Comparison of ENCODE assay signal across 2 cellular contexts in the genomic region with DNA sequence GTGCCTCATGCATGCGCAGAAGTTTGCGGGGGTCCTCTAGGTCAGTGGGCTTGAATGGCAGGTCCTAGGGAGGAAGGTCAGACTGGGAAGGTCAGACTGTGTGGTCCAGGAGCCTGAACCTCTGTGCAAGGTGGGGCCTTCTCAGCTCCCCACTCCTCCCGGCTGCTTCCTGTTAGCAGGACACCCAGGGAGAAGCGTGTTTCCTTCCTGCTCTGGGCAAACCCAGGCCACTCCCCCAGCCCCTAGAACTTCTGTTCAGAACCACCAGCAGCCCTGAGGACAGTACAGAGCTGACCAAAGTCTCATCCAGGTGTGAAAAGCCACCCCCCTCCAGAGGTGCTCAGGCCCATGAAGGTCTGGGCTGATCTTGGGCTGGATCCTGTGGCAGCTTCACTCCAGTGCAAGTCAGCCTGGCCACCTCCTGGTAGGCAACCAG.
TF ChIP-seq lines count a peak whose summit lies in the region.

No MANE protein-coding gene starts in this region.

TF ChIP-seq in HepG2, 621 proteins besides CTCF, POLR2A, EP300 and RAD21:
- no peak for TF ChIP-seq NBN (conservative IDR thresholded peaks at IDR 0.05)
- TF ChIP-seq, protein P1, sequence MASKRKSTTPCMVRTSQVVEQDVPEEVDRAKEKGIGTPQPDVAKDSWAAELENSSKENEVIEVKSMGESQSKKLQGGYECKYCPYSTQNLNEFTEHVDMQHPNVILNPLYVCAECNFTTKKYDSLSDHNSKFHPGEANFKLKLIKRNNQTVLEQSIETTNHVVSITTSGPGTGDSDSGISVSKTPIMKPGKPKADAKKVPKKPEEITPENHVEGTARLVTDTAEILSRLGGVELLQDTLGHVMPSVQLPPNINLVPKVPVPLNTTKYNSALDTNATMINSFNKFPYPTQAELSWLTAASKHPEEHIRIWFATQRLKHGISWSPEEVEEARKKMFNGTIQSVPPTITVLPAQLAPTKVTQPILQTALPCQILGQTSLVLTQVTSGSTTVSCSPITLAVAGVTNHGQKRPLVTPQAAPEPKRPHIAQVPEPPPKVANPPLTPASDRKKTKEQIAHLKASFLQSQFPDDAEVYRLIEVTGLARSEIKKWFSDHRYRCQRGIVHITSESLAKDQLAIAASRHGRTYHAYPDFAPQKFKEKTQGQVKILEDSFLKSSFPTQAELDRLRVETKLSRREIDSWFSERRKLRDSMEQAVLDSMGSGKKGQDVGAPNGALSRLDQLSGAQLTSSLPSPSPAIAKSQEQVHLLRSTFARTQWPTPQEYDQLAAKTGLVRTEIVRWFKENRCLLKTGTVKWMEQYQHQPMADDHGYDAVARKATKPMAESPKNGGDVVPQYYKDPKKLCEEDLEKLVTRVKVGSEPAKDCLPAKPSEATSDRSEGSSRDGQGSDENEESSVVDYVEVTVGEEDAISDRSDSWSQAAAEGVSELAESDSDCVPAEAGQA (IDR thresholded peaks at IDR 0.05; ENCODE audit: low read depth): no peak
- TF ChIP-seq, protein P1 (CRISPR knock-in tag; IDR thresholded peaks at IDR 0.05; ENCODE audit: borderline replicate concordance): no peak
- no peak for TF ChIP-seq THAP11 (CRISPR knock-in tag; IDR thresholded peaks at IDR 0.05)

TF ChIP-seq in WTC11, 78 proteins besides CTCF, POLR2A, EP300 and RAD21:
- TF ChIP-seq SP1 (CRISPR knock-in tag; conservative IDR thresholded peaks at IDR 0.05): no peak
- no peak for TF ChIP-seq GTF2I (CRISPR knock-in tag; conservative IDR thresholded peaks at IDR 0.05)
- no peak for TF ChIP-seq NFATC4 (CRISPR knock-in tag; IDR thresholded peaks at IDR 0.05)
- TF ChIP-seq TEAD4 (CRISPR knock-in tag; IDR thresholded peaks at IDR 0.05): no peak
- TF ChIP-seq, protein P2, sequence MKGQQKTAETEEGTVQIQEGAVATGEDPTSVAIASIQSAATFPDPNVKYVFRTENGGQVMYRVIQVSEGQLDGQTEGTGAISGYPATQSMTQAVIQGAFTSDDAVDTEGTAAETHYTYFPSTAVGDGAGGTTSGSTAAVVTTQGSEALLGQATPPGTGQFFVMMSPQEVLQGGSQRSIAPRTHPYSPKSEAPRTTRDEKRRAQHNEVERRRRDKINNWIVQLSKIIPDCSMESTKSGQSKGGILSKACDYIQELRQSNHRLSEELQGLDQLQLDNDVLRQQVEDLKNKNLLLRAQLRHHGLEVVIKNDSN (CRISPR knock-in tag; IDR thresholded peaks at IDR 0.05): no peak
- TF ChIP-seq RELA (CRISPR knock-in tag; IDR thresholded peaks at IDR 0.05; ENCODE audit: borderline replicate concordance): no peak
- no peak for TF ChIP-seq FOXK1 (CRISPR knock-in tag; IDR thresholded peaks at IDR 0.05)
- no peak for TF ChIP-seq SMAD3 (CRISPR knock-in tag; IDR thresholded peaks at IDR 0.05; ENCODE audit: borderline replicate concordance)
- TF ChIP-seq PRRX2 (CRISPR knock-in tag; IDR thresholded peaks at IDR 0.05): no peak
- TF ChIP-seq, protein P3, sequence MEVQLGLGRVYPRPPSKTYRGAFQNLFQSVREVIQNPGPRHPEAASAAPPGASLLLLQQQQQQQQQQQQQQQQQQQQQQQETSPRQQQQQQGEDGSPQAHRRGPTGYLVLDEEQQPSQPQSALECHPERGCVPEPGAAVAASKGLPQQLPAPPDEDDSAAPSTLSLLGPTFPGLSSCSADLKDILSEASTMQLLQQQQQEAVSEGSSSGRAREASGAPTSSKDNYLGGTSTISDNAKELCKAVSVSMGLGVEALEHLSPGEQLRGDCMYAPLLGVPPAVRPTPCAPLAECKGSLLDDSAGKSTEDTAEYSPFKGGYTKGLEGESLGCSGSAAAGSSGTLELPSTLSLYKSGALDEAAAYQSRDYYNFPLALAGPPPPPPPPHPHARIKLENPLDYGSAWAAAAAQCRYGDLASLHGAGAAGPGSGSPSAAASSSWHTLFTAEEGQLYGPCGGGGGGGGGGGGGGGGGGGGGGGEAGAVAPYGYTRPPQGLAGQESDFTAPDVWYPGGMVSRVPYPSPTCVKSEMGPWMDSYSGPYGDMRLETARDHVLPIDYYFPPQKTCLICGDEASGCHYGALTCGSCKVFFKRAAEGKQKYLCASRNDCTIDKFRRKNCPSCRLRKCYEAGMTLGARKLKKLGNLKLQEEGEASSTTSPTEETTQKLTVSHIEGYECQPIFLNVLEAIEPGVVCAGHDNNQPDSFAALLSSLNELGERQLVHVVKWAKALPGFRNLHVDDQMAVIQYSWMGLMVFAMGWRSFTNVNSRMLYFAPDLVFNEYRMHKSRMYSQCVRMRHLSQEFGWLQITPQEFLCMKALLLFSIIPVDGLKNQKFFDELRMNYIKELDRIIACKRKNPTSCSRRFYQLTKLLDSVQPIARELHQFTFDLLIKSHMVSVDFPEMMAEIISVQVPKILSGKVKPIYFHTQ (CRISPR knock-in tag; IDR thresholded peaks at IDR 0.05): no peak
- TF ChIP-seq KAT7 (CRISPR knock-in tag; IDR thresholded peaks at IDR 0.05; ENCODE audit: borderline replicate concordance): no peak
TF ChIP-seq in WTC11: peak in this region for 0.
